ENCODE assay signal across 24 cellular contexts in the genomic region with DNA sequence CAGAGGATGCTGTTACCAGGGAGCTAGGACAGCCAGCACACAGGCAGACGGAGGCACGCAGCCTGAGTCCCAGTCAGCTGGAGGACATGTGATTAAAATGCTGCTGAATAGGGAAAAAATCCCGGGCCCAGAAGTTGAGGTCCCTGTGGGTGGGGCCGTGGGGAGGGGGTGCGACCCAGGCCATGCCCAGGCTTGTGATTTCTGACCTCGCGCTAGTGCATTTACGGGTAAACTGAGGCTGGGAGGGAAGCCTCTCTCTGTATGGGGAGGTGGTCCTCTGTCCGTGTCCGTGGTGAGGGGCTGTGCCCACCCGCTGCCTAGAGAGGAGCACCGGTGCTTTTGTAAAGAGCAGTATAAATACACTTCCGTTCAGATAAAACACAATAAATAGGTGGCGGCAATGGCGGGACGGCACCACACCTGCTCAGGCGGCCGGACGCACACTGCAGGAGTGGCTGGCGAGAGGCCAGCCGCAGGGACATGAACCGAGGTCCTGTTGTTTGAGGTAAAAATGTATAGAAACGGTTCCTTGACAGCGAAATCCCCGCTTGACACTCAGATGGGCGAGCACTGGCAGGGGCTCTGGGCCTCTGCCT. TPM values are rescaled to one million over a fixed set of nuclear protein-coding genes. Genes with fewer than 3 reads are reported as not detected.
"Had no signal": no experiment of that assay in that cellular context is flagged by ENCODE, and none has a peak within 500 bp of the region (broad histone marks: within the 10 kb centered on the region; RNA-seq: fewer than 3 reads in every experiment).

No MANE protein-coding gene starts in this region.

- ATAC-seq: activated CD8-positive, alpha-beta memory T cell treated with anti-CD3 and anti-CD28 coated beads, Interleukin-2, amount 10 ng/mL, durations not matched to agents 7 days and 5 days had no signal

- H3K27ac ChIP-seq: esophagus squamous epithelium, heart right ventricle, neural progenitor cell, prostate gland, right atrium auricular region, tibial artery, vagina had no signal

- H3K9me3 ChIP-seq: esophagus squamous epithelium, prostate gland, right atrium auricular region, vagina had no signal

- H3K27me3 ChIP-seq: cardiac muscle cell, neural progenitor cell, right atrium auricular region, vagina had no signal

- DNase-seq: activated B cell treated with CpG ODN at 0.5 μM for 24 hours; activated CD4-positive, alpha-beta memory T cell treated with anti-CD3 and anti-CD28 coated beads for 36 hours; activated CD4-positive, alpha-beta T cell treated with anti-CD3 and anti-CD28 coated beads for 4 hours; activated CD8-positive, alpha-beta memory T cell treated with anti-CD3 and anti-CD28 coated beads, Interleukin-2, amount 10 ng/mL, durations not matched to agents 7 days and 5 days; dermis blood vessel endothelial cell; effector memory CD4-positive, alpha-beta T cell; esophagus squamous epithelium; heart right ventricle; immature natural killer cell; naive B cell; stimulated activated CD4-positive, alpha-beta T cell treated with anti-CD3 and anti-CD28 coated beads, Interleukin-2, amount 100 ng/mL, for 24 hours; stimulated activated naive CD4-positive, alpha-beta T cell treated with Interleukin-2 at 50 U/mL for 16 hours; tibial artery had no signal

- H3K9me3 Mint-ChIP-seq: activated B cell treated with CpG ODN at 0.5 μM for 24 hours; activated CD4-positive, alpha-beta memory T cell treated with anti-CD3 and anti-CD28 coated beads for 36 hours; immature natural killer cell; memory B cell; naive B cell had no signal

- H3K36me3 ChIP-seq: cardiac muscle cell, esophagus squamous epithelium, heart right ventricle, neural progenitor cell, prostate gland, right atrium auricular region, tibial artery, vagina had no signal

- H3K4me3 Mint-ChIP-seq: activated B cell treated with CpG ODN at 0.5 μM for 24 hours; activated CD4-positive, alpha-beta memory T cell treated with anti-CD3 and anti-CD28 coated beads for 36 hours; activated CD8-positive, alpha-beta memory T cell treated with anti-CD3 and anti-CD28 coated beads, Interleukin-2, amount 10 ng/mL, durations not matched to agents 7 days and 5 days; activated naive CD8-positive, alpha-beta T cell; immature natural killer cell; memory B cell; neural progenitor cell had no signal

- H3K4me2 ChIP-seq: neural progenitor cell had no signal

- H3K4me1 ChIP-seq: prostate gland, tibial artery, vagina had no signal

- H3K27ac Mint-ChIP-seq: activated B cell treated with CpG ODN at 0.5 μM for 24 hours; activated CD4-positive, alpha-beta memory T cell treated with anti-CD3 and anti-CD28 coated beads for 36 hours; activated CD8-positive, alpha-beta memory T cell treated with anti-CD3 and anti-CD28 coated beads, Interleukin-2, amount 10 ng/mL, durations not matched to agents 7 days and 5 days; activated naive CD8-positive, alpha-beta T cell; immature natural killer cell; memory B cell; naive B cell; neural progenitor cell had no signal

- H3K9ac ChIP-seq: neural progenitor cell had no signal

- H2AFZ ChIP-seq: neural progenitor cell had no signal

- H3K4me1 Mint-ChIP-seq: immature natural killer cell had no signal

- H3K36me3 Mint-ChIP-seq: activated CD4-positive, alpha-beta memory T cell treated with anti-CD3 and anti-CD28 coated beads for 36 hours; activated CD8-positive, alpha-beta memory T cell treated with anti-CD3 and anti-CD28 coated beads, Interleukin-2, amount 10 ng/mL, durations not matched to agents 7 days and 5 days; activated naive CD8-positive, alpha-beta T cell; immature natural killer cell; memory B cell; naive B cell; neural progenitor cell had no signal

- H3K27me3 Mint-ChIP-seq: activated naive CD8-positive, alpha-beta T cell had no signal

- H3K4me3 ChIP-seq: cardiac muscle cell, esophagus squamous epithelium, heart right ventricle, neural progenitor cell, prostate gland, right atrium auricular region, tibial artery, vagina had no signal

RNA-seq across cellular contexts. Expression of a gene that starts 40.9 kb away (rescaled TPM):
- total RNA-seq: activated B cell treated with CpG ODN at 0.5 μM for 24 hours; activated CD4-positive, alpha-beta memory T cell treated with anti-CD3 and anti-CD28 coated beads for 36 hours; activated CD8-positive, alpha-beta memory T cell treated with anti-CD3 and anti-CD28 coated beads, Interleukin-2, amount 10 ng/mL, durations not matched to agents 7 days and 5 days; cardiac muscle cell; dermis blood vessel endothelial cell; esophagus squamous epithelium; heart right ventricle; liver; mononuclear cell; osteocyte; prostate gland; right atrium auricular region; subcutaneous adipose tissue; vagina had no signal
- polyA plus RNA-seq: cardiac muscle cell, heart right ventricle, immature natural killer cell, liver had no signal

RNA-seq across cellular contexts. Expression of a gene that starts 52.2 kb away (rescaled TPM):
- total RNA-seq: activated B cell treated with CpG ODN at 0.5 μM for 24 hours; activated CD4-positive, alpha-beta memory T cell treated with anti-CD3 and anti-CD28 coated beads for 36 hours; activated CD8-positive, alpha-beta memory T cell treated with anti-CD3 and anti-CD28 coated beads, Interleukin-2, amount 10 ng/mL, durations not matched to agents 7 days and 5 days; cardiac muscle cell; dermis blood vessel endothelial cell; esophagus squamous epithelium; heart right ventricle; liver; mononuclear cell; osteocyte; prostate gland; right atrium auricular region; subcutaneous adipose tissue; vagina had no signal
- polyA plus RNA-seq: heart right ventricle, immature natural killer cell, liver had no signal

RNA-seq across cellular contexts. Expression of a gene that starts 59.5 kb away (rescaled TPM):
- total RNA-seq: activated B cell treated with CpG ODN at 0.5 μM for 24 hours; activated CD4-positive, alpha-beta memory T cell treated with anti-CD3 and anti-CD28 coated beads for 36 hours; activated CD8-positive, alpha-beta memory T cell treated with anti-CD3 and anti-CD28 coated beads, Interleukin-2, amount 10 ng/mL, durations not matched to agents 7 days and 5 days; cardiac muscle cell; dermis blood vessel endothelial cell; esophagus squamous epithelium; heart right ventricle; liver; mononuclear cell; osteocyte; prostate gland; right atrium auricular region; subcutaneous adipose tissue; vagina had no signal
- polyA plus RNA-seq: cardiac muscle cell, heart right ventricle, immature natural killer cell, liver had no signal
